In the genomic region with DNA sequence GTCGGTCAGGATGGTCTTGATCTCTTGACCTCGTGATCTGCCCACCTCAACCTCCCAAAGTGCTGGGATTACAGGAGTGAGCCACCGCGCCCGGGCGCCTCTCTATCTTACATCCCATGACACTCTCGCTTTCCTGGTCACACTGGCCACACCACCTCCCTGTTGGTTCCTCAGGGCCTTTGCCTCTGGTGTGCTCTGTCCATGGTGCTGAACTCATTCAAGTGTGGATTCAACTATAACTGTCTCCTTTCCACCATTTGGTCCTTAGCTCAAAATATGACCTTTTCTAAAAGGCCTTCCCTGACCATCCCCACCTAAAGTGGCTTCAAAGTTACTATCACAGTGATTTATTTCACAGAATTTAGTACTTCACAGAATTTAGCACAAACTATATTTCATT, we compare ENCODE assay signal across 16 cellular contexts. TPM values are rescaled to one million over a fixed set of nuclear protein-coding genes. Genes with fewer than 3 reads are reported as not detected.
DNase-seq lines count a peak whose midpoint lies in the region; ATAC-seq and TF ChIP-seq lines count a peak whose summit lies in the region.
"Had no signal": no experiment of that assay in that cellular context is flagged by ENCODE, and none has a peak within 500 bp of the region (broad histone marks: within the 10 kb centered on the region; RNA-seq: fewer than 3 reads in every experiment).

No MANE protein-coding gene starts in this region.

- H3K4me3 ChIP-seq in GM23248 (no peak overlapping the region), LNCaP clone FGC (ENCODE audit: low read depth, low read length) (no peak overlapping the region), liver (ENCODE audit: low read depth in 1 of 3, low read length in 3 of 3) (peak overlapping the region in 1 of 3 donors; percentile 5)
- H3K4me3 ChIP-seq: spleen, thyroid gland had no signal

- peaks cover 28% of the 10 kb centered on the region for H3K36me3 Mint-ChIP-seq in CD4-positive, alpha-beta T cell (ENCODE audit: low read depth)

- POLR2A ChIA-PET in CD4-positive, alpha-beta T cell (lab: Charles Lee) = no interaction called here

- intact Hi-C loops in CD4-positive, alpha-beta T cell (cut with DNase I, micrococcal nuclease) = no loop called here

- ATAC-seq in HG03196 (IDR thresholded peaks at IDR 0.05; ENCODE audit: unreplicated experiment) = no peak
- ATAC-seq in CD4-positive, alpha-beta T cell (ENCODE audit: poor library complexity) = no peak
- ATAC-seq in HG02798 (IDR thresholded peaks at IDR 0.05; ENCODE audit: poor library complexity, unreplicated experiment) = no peak
- ATAC-seq in GM21367 (IDR thresholded peaks at IDR 0.05; ENCODE audit: unreplicated experiment) = no peak

- H3K9ac ChIP-seq in GM23248 = no peak overlapping the region
- H3K9ac ChIP-seq in liver (ENCODE audit: low read depth in 1 of 2, low read length in 2 of 2) = no peak overlapping the region

- H3F3A ChIP-seq in GM23248 (ENCODE audit: insufficient read depth) = no peaks in the 10 kb centered on the region; the same call in 1 of the 2 replicates

- in situ Hi-C loops in GM23248 (cut with MboI) = loop anchor here (25.0 kb wide), 1 partner anchor 602 kb away; no protein-coding TSS in a partner anchor

- H3K9me3 ChIP-seq in GM23248 (ENCODE audit: low read depth) (no peaks in the 10 kb centered on the region), liver (ENCODE audit: control insufficient read depth in 4 of 4, low read length in 3 of 4) (peaks cover 14 to 37% (median 26%) of the 10 kb centered on the region in 4 donors)
- peaks cover 67% of the 10 kb centered on the region for H3K9me3 ChIP-seq in CD4-positive, alpha-beta T cell (ENCODE audit: control insufficient read depth, low read length)
- H3K9me3 ChIP-seq: thyroid gland had no signal

- DNase-seq in GM23248 (peak; percentile 24), LNCaP clone FGC (ENCODE audit: low read depth) (peak; percentile 42), amniotic epithelial cell (ENCODE audit: low read depth) (peak; percentile 8)
- DNase-seq in CD4-positive, alpha-beta T cell = no peak
- DNase-seq: activated CD8-positive, alpha-beta memory T cell treated with anti-CD3 and anti-CD28 coated beads for 24 hours; activated naive CD4-positive, alpha-beta T cell treated with anti-CD3 and anti-CD28 coated beads, Interleukin-2, amount 50 U/mL, for 16 hours; CD8-positive, alpha-beta memory T cell; NCI-H187; NK-92 treated with Interleukin-12 subunit alpha and Interleukin-12 subunit beta, amount 100 ng/mL, for 24 hours; spleen had no signal

- H3K9me2 ChIP-seq in GM23248 (ENCODE audit: insufficient read depth) = no peaks in the 10 kb centered on the region

- H3K4me1 ChIP-seq in GM23248 (ENCODE audit: insufficient read depth) = no peaks in the 10 kb centered on the region
- H3K4me1 ChIP-seq in liver (ENCODE audit: control insufficient read depth in 4 of 4, insufficient read depth in 4 of 4, low read length in 3 of 4) = no peaks in the 10 kb centered on the region
- H3K4me1 ChIP-seq: spleen, thyroid gland had no signal

- H3K27me3 ChIP-seq in GM23248 (replicated peaks; ENCODE audit: insufficient read depth) (no peaks in the 10 kb centered on the region), liver (ENCODE audit: control insufficient read depth in 4 of 4, insufficient read depth in 4 of 4, low read length in 3 of 4) (peaks cover 0 to 9% (median under 1%) of the 10 kb centered on the region in 4 donors)
- H3K27me3 ChIP-seq in CD4-positive, alpha-beta T cell (ENCODE audit: control insufficient read depth, insufficient read depth, low read length) = no peaks in the 10 kb centered on the region

- H3K4me3 Mint-ChIP-seq in CD4-positive, alpha-beta T cell = no peak overlapping the region
- H3K4me3 Mint-ChIP-seq: CD8-positive, alpha-beta memory T cell; neural crest cell had no signal

- H3K36me3 ChIP-seq in GM23248 (ENCODE audit: low read depth) = no peaks in the 10 kb centered on the region
- H3K36me3 ChIP-seq in liver (ENCODE audit: control insufficient read depth in 4 of 4, insufficient read depth in 3 of 4, low read depth in 1 of 4, low read length in 3 of 4) = no peaks in the 10 kb centered on the region
- H3K36me3 ChIP-seq: spleen, thyroid gland had no signal

- WGBS in GM23248 (ENCODE audit: low coverage in 1 of 2, low lambda C conversion rate in 2 of 2, missing lambda C conversion rate in 2 of 2), 2 experiments = 21 to 22% methylated on average over 7 of the region's 7 CpGs
- 40% methylated on average over 7 of the region's 7 CpGs for WGBS in liver

- H3K27ac Mint-ChIP-seq in CD4-positive, alpha-beta T cell = no peak overlapping the region
- H3K27ac Mint-ChIP-seq: CD8-positive, alpha-beta memory T cell had no signal

- peaks cover 15% of the 10 kb centered on the region for H3K27me3 Mint-ChIP-seq in CD4-positive, alpha-beta T cell

- CTCF ChIA-PET in CD4-positive, alpha-beta T cell (lab: Charles Lee) = no interaction called here

- peaks cover 19% of the 10 kb centered on the region for H3K9me3 Mint-ChIP-seq in CD4-positive, alpha-beta T cell

- no peak overlapping the region for H3K27ac ChIP-seq in GM23248
- H3K27ac ChIP-seq in liver (ENCODE audit: low read depth in 1 of 2, low read length in 2 of 2) = no peak overlapping the region
- H3K27ac ChIP-seq in CD4-positive, alpha-beta T cell (ENCODE audit: low read depth, low read length) = no peak overlapping the region
- H3K27ac ChIP-seq: spleen, thyroid gland had no signal

- H2AFZ ChIP-seq in GM23248 = no peak overlapping the region

- H4K20me1 ChIP-seq in GM23248 (ENCODE audit: insufficient read depth) = no peaks in the 10 kb centered on the region

- TF ChIP-seq CTCF in LNCaP clone FGC (IDR thresholded peaks at IDR 0.05; ENCODE audit: control insufficient read depth, extremely low read depth, insufficient read depth) = no peak
- no peak for TF ChIP-seq CTCF in liver (IDR thresholded peaks at IDR 0.05; ENCODE audit: low read depth, low read length, missing input control)
- no peak for TF ChIP-seq CTCF in CD4-positive, alpha-beta T cell (IDR thresholded peaks at IDR 0.05)

- H3K4me2 ChIP-seq in GM23248 (ENCODE audit: unreplicated experiment) = no peak overlapping the region

- H3K79me2 ChIP-seq in GM23248 (ENCODE audit: insufficient read depth) = no peaks in the 10 kb centered on the region

- no peak for TF ChIP-seq RAD21 in liver (IDR thresholded peaks at IDR 0.05)

- H3K4me1 Mint-ChIP-seq in CD4-positive, alpha-beta T cell (ENCODE audit: low read depth) = no peaks in the 10 kb centered on the region
- H3K4me1 Mint-ChIP-seq: CD8-positive, alpha-beta memory T cell; neural crest cell had no signal

TF ChIP-seq in liver, 16 proteins besides CTCF, POLR2A, EP300 and RAD21:
- no peak for TF ChIP-seq JUND (IDR thresholded peaks at IDR 0.05)
- TF ChIP-seq, protein P1, sequence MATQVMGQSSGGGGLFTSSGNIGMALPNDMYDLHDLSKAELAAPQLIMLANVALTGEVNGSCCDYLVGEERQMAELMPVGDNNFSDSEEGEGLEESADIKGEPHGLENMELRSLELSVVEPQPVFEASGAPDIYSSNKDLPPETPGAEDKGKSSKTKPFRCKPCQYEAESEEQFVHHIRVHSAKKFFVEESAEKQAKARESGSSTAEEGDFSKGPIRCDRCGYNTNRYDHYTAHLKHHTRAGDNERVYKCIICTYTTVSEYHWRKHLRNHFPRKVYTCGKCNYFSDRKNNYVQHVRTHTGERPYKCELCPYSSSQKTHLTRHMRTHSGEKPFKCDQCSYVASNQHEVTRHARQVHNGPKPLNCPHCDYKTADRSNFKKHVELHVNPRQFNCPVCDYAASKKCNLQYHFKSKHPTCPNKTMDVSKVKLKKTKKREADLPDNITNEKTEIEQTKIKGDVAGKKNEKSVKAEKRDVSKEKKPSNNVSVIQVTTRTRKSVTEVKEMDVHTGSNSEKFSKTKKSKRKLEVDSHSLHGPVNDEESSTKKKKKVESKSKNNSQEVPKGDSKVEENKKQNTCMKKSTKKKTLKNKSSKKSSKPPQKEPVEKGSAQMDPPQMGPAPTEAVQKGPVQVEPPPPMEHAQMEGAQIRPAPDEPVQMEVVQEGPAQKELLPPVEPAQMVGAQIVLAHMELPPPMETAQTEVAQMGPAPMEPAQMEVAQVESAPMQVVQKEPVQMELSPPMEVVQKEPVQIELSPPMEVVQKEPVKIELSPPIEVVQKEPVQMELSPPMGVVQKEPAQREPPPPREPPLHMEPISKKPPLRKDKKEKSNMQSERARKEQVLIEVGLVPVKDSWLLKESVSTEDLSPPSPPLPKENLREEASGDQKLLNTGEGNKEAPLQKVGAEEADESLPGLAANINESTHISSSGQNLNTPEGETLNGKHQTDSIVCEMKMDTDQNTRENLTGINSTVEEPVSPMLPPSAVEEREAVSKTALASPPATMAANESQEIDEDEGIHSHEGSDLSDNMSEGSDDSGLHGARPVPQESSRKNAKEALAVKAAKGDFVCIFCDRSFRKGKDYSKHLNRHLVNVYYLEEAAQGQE (IDR thresholded peaks at IDR 0.05) = peak; percentile 98
- TF ChIP-seq FOXA1 (IDR thresholded peaks at IDR 0.05) = no peak
- TF ChIP-seq GABPA (IDR thresholded peaks at IDR 0.05 in 1 of 2, conservative IDR thresholded peaks at IDR 0.05 in 1 of 2) = no peak

RNA-seq across cellular contexts. Expression of gene SMIM17, which starts 3.7 kb away (rescaled TPM):
- total RNA-seq in GM23248 (2014; rRNA removed; shearing (Covaris generic)) = 0.43 TPM in 1 of 2 replicates, not detected in the other
- not detected in 2 replicates for polyA plus RNA-seq in GM23248 (2016; fragmentation: Nextera tagmentation; extraction: Ambion mirVana)
- total RNA-seq in liver = under 1 TPM in 1 of 2 donors, not detected in 1; 0.28 TPM
- not detected for polyA plus RNA-seq in liver
- not detected for total RNA-seq in CD4-positive, alpha-beta T cell
- total RNA-seq: CD8-positive, alpha-beta memory T cell; thyroid gland had no signal
- polyA plus RNA-seq: CD8-positive, alpha-beta memory T cell; spleen had no signal

RNA-seq across cellular contexts. Expression of gene ZNF835, which starts 32.3 kb away (rescaled TPM):
- total RNA-seq in GM23248 (2014; rRNA removed; shearing (Covaris generic)) = not detected in 2 replicates
- 0.09 TPM in 1 of 2 replicates, not detected in the other for polyA plus RNA-seq in GM23248 (2016; fragmentation: Nextera tagmentation; extraction: Ambion mirVana)
- total RNA-seq in liver = 1 to 10 TPM; 1.2 to 2.3 TPM
- under 1 TPM; 0.19 to 0.35 TPM for polyA plus RNA-seq in liver
- total RNA-seq in CD4-positive, alpha-beta T cell = 1 to 10 TPM in 1 of 2 experiments, under 1 TPM in 1; 0.82 to 1.1 TPM
- total RNA-seq: neural crest cell had no signal

RNA-seq across cellular contexts. Expression of gene ZNF71, which starts 44.1 kb away (rescaled TPM):
- 3.4 and 7.9 TPM in 2 replicates for total RNA-seq in GM23248 (2014; rRNA removed; shearing (Covaris generic))
- polyA plus RNA-seq in GM23248 (2016; fragmentation: Nextera tagmentation; extraction: Ambion mirVana) (6.2 and 6.7 TPM in 2 replicates), liver (1 to 10 TPM in 1 of 2 donors, under 1 TPM in 1; 0.46 to 1.4 TPM)
- 1 to 10 TPM; 2.2 to 3.4 TPM for total RNA-seq in liver
- total RNA-seq in CD4-positive, alpha-beta T cell = 1 to 10 TPM; 2.2 TPM

Comparison
In these comparisons a context has a peak if more than half of its experiments do, and no peak if none do; other contexts are left out.
1. DNase-seq: peak in GM23248 (single experiment), LNCaP clone FGC (single experiment) and amniotic epithelial cell (single experiment); none in CD4-positive, alpha-beta T cell (0 of 10).